8 cellular contexts compared by ENCODE assay signal in genomic region chr14:64293976-64294671, GRCh38. TPM values are rescaled to one million over a fixed set of nuclear protein-coding genes. Genes with fewer than 3 reads are reported as not detected.
DNase-seq lines count a peak whose midpoint lies in the region; ATAC-seq, FAIRE-seq and TF ChIP-seq lines count a peak whose summit lies in the region.

Gene ESR2 (minus strand): TSS chr14:64294371. CDS start chr14:64282985, 11,386 bp downstream.

- peak; percentile 33 for FAIRE-seq in GM12891 (lab: Jason Lieb, UNC)

- peak within 1 kb of the TSS; percentile 47 to 52 for H3K4me3 ChIP-seq in foreskin fibroblast (ENCODE audit: low read depth in 1 of 2, low read length in 2 of 2)

- peak; percentile 44 for TF ChIP-seq CTCF in foreskin fibroblast (IDR thresholded peaks at IDR 0.05; ENCODE audit: low read depth, low read length)
- TF ChIP-seq CTCF in osteocyte (IDR thresholded peaks at IDR 0.05) = peak; percentile 58

- no peak for TF ChIP-seq POLR2A in GM12891 (IDR thresholded peaks at IDR 0.05; ENCODE audit: low read depth, low read length)

- DNase-seq in GM12891 (ENCODE audit: insufficient read length, low spot score) = peak; percentile 43
- peak; percentile 16 for DNase-seq in NCI-H1092 (lab: John Stamatoyannopoulos, UW)
- peak; percentile 8 for DNase-seq in activated T-cell treated with anti-CD3 and anti-CD28 coated beads, Interleukin-2, amount 50 U/mL, for 4 hours
- peak; percentile 4 to 53 for DNase-seq in foreskin fibroblast
- DNase-seq in osteocyte (ENCODE audit: extremely low spot score, unreplicated experiment) = peak; percentile 82
- no peak for DNase-seq in NCI-H2029 treated with DMSO at 0.1 percent for 48 hours (lab: John Stamatoyannopoulos, UW)

- ATAC-seq in GM21825 (IDR thresholded peaks at IDR 0.05; ENCODE audit: unreplicated experiment) (peak; percentile 31), HG03457 (IDR thresholded peaks at IDR 0.05; ENCODE audit: unreplicated experiment) (no peak)
- peak; percentile 33 to 38 for ATAC-seq in activated T-cell treated with anti-CD3 and anti-CD28 coated beads, Interleukin-2, amount 50 U/mL, for 4 hours

- no peaks in the 10 kb centered on the region for H3K36me3 Mint-ChIP-seq in activated T-cell treated with anti-CD3 and anti-CD28 coated beads, Interleukin-2, amount 50 U/mL, for 4 hours (ENCODE audit: insufficient read depth)
- no peaks in the 10 kb centered on the region for H3K36me3 Mint-ChIP-seq in osteocyte (ENCODE audit: unreplicated experiment)

- no peaks in the 10 kb centered on the region for H3K9me3 Mint-ChIP-seq in activated T-cell treated with anti-CD3 and anti-CD28 coated beads, Interleukin-2, amount 50 U/mL, for 4 hours
- H3K9me3 Mint-ChIP-seq in osteocyte (ENCODE audit: unreplicated experiment) = no peaks in the 10 kb centered on the region

- H3K27me3 Mint-ChIP-seq in activated T-cell treated with anti-CD3 and anti-CD28 coated beads, Interleukin-2, amount 50 U/mL, for 4 hours (ENCODE audit: low read depth) = peaks cover 8% of the 10 kb centered on the region
- H3K27me3 Mint-ChIP-seq in osteocyte (ENCODE audit: unreplicated experiment) = peaks cover 53% of the 10 kb centered on the region

- no peak within 1 kb of the TSS for H3K27ac Mint-ChIP-seq in osteocyte (ENCODE audit: unreplicated experiment)

- H3K4me3 Mint-ChIP-seq in activated T-cell treated with anti-CD3 and anti-CD28 coated beads, Interleukin-2, amount 50 U/mL, for 4 hours = peak within 1 kb of the TSS; percentile 80
- H3K4me3 Mint-ChIP-seq in osteocyte (ENCODE audit: unreplicated experiment) = peak within 1 kb of the TSS; percentile 74

- H3K4me1 Mint-ChIP-seq in activated T-cell treated with anti-CD3 and anti-CD28 coated beads, Interleukin-2, amount 50 U/mL, for 4 hours (ENCODE audit: low read depth) = peaks cover 26% of the 10 kb centered on the region
- H3K4me1 Mint-ChIP-seq in osteocyte (ENCODE audit: unreplicated experiment) = peaks cover 15% of the 10 kb centered on the region

TF ChIP-seq in GM12891, 5 proteins besides CTCF, POLR2A, EP300 and RAD21:
- TF ChIP-seq PAX5 (IDR thresholded peaks at IDR 0.05; ENCODE audit: insufficient read depth, low read length, severe bottlenecking) = no peak
- TF ChIP-seq TAF1 (IDR thresholded peaks at IDR 0.05; ENCODE audit: low read depth, low read length) = no peak
- no peak for TF ChIP-seq POLR2AphosphoS5 (IDR thresholded peaks at IDR 0.05; ENCODE audit: low read depth, low read length)
- no peak for TF ChIP-seq SPI1 (IDR thresholded peaks at IDR 0.05; ENCODE audit: low read depth, low read length)
- TF ChIP-seq POU2F2 (IDR thresholded peaks at IDR 0.05; ENCODE audit: low read depth, low read length) = no peak; the same call in 1 of the 2 replicates
TF ChIP-seq in GM12891: peak in this region for 0.

RNA-seq across cellular contexts. Expression of gene ESR2, which starts in this region (rescaled TPM):
- 0.64 TPM for polyA plus RNA-seq in GM12891 (2012; ENCODE audit: low read depth, missing spikeins)
- total RNA-seq in activated T-cell treated with anti-CD3 and anti-CD28 coated beads, Interleukin-2, amount 50 U/mL, for 4 hours = 1 to 10 TPM; 1.3 to 4.5 (median 4.4) TPM
- 0.16 and 0.18 TPM in 2 replicates for total RNA-seq in osteocyte

Comparison
In these comparisons a context has a peak if more than half of its experiments do, and no peak if none do; other contexts are left out.
1. Peak in DNase-seq in osteocyte; RNA of the gene not detected or under 1 TPM.